ENCODE assay signal across 23 cellular contexts in the genomic region with DNA sequence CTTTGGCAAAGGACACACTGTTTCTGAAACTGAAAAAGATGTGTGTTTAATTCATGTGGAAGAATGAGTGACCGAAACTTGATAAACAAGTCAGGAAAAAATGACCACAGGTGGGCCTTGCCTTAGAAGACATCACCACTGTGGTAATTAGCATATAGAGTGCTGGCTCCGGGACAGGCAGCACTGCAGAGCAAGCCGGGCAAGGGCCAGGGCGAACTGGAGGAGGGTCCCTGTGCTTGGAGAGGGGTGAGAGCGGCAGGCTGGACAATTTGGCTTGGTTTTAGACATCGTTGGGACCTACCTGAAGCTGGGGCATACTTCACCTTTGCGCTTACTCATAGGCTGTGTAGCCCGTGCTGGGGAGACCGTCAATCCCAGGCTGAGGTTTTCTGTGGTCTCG. TPM values are rescaled to one million over a fixed set of nuclear protein-coding genes. Genes with fewer than 3 reads are reported as not detected.
DNase-seq lines count a peak whose midpoint lies in the region; ATAC-seq, FAIRE-seq and TF ChIP-seq lines count a peak whose summit lies in the region.
"Had no signal": no experiment of that assay in that cellular context is flagged by ENCODE, and none has a peak within 500 bp of the region (broad histone marks: within the 10 kb centered on the region; RNA-seq: fewer than 3 reads in every experiment).

No MANE protein-coding gene starts in this region.

- peak overlapping the region; percentile 27; the same call in 1 of the 2 replicates for H2BK5ac ChIP-seq in H1 (ENCODE audit: low read depth, low read length)

- H2AFZ ChIP-seq in MM.1S (ENCODE audit: low read length) (no peak overlapping the region), H1 (ENCODE audit: low read length) (no peak overlapping the region), Karpas-422 (ENCODE audit: low read length) (no peak overlapping the region)

- H3K9me2 ChIP-seq in MM.1S (replicated peaks; ENCODE audit: insufficient read depth, low read length) (no peaks in the 10 kb centered on the region), Karpas-422 (replicated peaks; ENCODE audit: insufficient read depth, low read length) (no peaks in the 10 kb centered on the region)

- H3K36me3 Mint-ChIP-seq in activated CD8-positive, alpha-beta memory T cell treated with anti-CD3 and anti-CD28 coated beads, Interleukin-2, amount 10 ng/mL, durations not matched to agents 7 days and 5 days, result no peaks in the 10 kb centered on the region
- H3K36me3 Mint-ChIP-seq: CD14-positive monocyte; CD8-positive, alpha-beta T cell had no signal

- H3K18ac ChIP-seq in H1 (ENCODE audit: extremely low read depth, low read length), result 0 out of 2 replicates have a peak overlapping the region, but pooled peaks have one; percentile 5

- peak overlapping the region; percentile 45; the same call in 1 of the 2 replicates for H2BK12ac ChIP-seq in H1 (ENCODE audit: low read depth, low read length)

- TF ChIP-seq CTCF in MM.1S (IDR thresholded peaks at IDR 0.05; ENCODE audit: low read length) (no peak), H1 (IDR thresholded peaks at IDR 0.05; ENCODE audit: control extremely low read depth in 1 of 3, insufficient read depth in 1 of 3, low read depth in 1 of 3, low read length in 3 of 3) (no peak), GM10248 (IDR thresholded peaks at IDR 0.05; ENCODE audit: control extremely low read depth, extremely low read depth, low read depth, missing control alignments) (no peak)

- TF ChIP-seq RAD21 in H1 (IDR thresholded peaks at IDR 0.05 in 1 of 2, conservative IDR thresholded peaks at IDR 0.05 in 1 of 2; ENCODE audit: low read depth in 2 of 2, low read length in 2 of 2), result no peak

- 87% methylated on average over 10 of the region's 10 CpGs; no CpG with 5 or more reads in 1 of the 2 experiments for WGBS in H1 (ENCODE audit: extremely low coverage in 1 of 2, insufficient coverage in 1 of 2, insufficient read length in 1 of 2, insufficient replicate concordance in 2 of 2, low coverage in 1 of 2, low lambda C conversion rate in 2 of 2, missing lambda C conversion rate in 1 of 2), 2 experiments

- TF ChIP-seq POLR2A in H1 (IDR thresholded peaks at IDR 0.05; ENCODE audit: control extremely low read depth in 1 of 2, low read depth in 2 of 2, low read length in 2 of 2), result no peak

- no peak overlapping the region for H3K56ac ChIP-seq in H1 (replicated peaks; ENCODE audit: insufficient read length, low read depth, low read length)

- peak overlapping the region; percentile 55 for H3K4ac ChIP-seq in H1 (replicated peaks; ENCODE audit: insufficient read length, low read depth, low read length)

- H4K91ac ChIP-seq in H1 (replicated peaks; ENCODE audit: insufficient read length, low read length), result peak overlapping the region; percentile 87

- H2AK5ac ChIP-seq in H1 (ENCODE audit: low read depth, low read length), result no peak overlapping the region

- POLR2A ChIA-PET in H1 (lab: Charles Lee; ENCODE audit: partially characterized antibody), result interaction anchor here (0.8 to 1.4 kb wide), 6 partner anchors 9 to 73 kb away, joined by 3 to 4 read pairs (median 3); no protein-coding TSS in a partner anchor
- POLR2A ChIA-PET in GM10248 (lab: Yijun Ruan, JAX), result no interaction called here

- TF ChIP-seq EP300 in H1 (IDR thresholded peaks at IDR 0.05; ENCODE audit: borderline replicate concordance in 1 of 2, low read depth in 2 of 2, low read length in 2 of 2), result no peak

- CTCF ChIA-PET in activated CD8-positive, alpha-beta memory T cell treated with anti-CD3 and anti-CD28 coated beads, Interleukin-2, amount 10 ng/mL, durations not matched to agents 7 days and 5 days (lab: Charles Lee), result interaction anchor here (1.0 kb wide), 1 partner anchor 17 kb away, joined by 7 read pairs; no protein-coding TSS in a partner anchor
- CTCF ChIA-PET in H1 (lab: Charles Lee; ENCODE audit: partially characterized antibody) (interaction anchor here (0.9 to 1.9 kb wide), 6 partner anchors 9 to 57 kb away, joined by 3 to 6 read pairs (median 4); no protein-coding TSS in a partner anchor), GM10248 (lab: Yijun Ruan, JAX) (interaction anchor here (1.3 kb wide), 1 partner anchor 52 kb away, joined by 3 read pairs; no protein-coding TSS in a partner anchor)

- H3K4me1 Mint-ChIP-seq in activated CD8-positive, alpha-beta memory T cell treated with anti-CD3 and anti-CD28 coated beads, Interleukin-2, amount 10 ng/mL, durations not matched to agents 7 days and 5 days, result peaks cover 17% of the 10 kb centered on the region

- H3K79me2 ChIP-seq in MM.1S (ENCODE audit: low read length) (no peaks in the 10 kb centered on the region), H1 (ENCODE audit: control insufficient read depth in 1 of 2, insufficient read depth in 2 of 2, low read length in 2 of 2) (no peaks in the 10 kb centered on the region), Karpas-422 (ENCODE audit: low read length) (no peaks in the 10 kb centered on the region)

- no peak overlapping the region for H3K14ac ChIP-seq in H1 (ENCODE audit: insufficient read length)

- H3K4me3 ChIP-seq in MM.1S (ENCODE audit: low read length) (no peak overlapping the region), H1 (ENCODE audit: extremely low read depth in 1 of 4, insufficient read depth in 2 of 4, low read depth in 3 of 4, low read length in 4 of 4) (no peak overlapping the region), Karpas-422 (ENCODE audit: low read length) (no peak overlapping the region)

- H3K27ac ChIP-seq in MM.1S (ENCODE audit: low read length) (peak overlapping the region; percentile 10; the same call in 1 of the 2 replicates), H1 (ENCODE audit: low read depth, low read length) (no peak overlapping the region), Karpas-422 (ENCODE audit: low read length) (no peak overlapping the region)
- H3K27ac ChIP-seq: 22Rv1, HL-60 had no signal

- H4K20me1 ChIP-seq in MM.1S (ENCODE audit: insufficient read depth, low read length) (no peaks in the 10 kb centered on the region), H1 (replicated peaks in 1 of 2; ENCODE audit: control insufficient read depth in 1 of 2, insufficient read depth in 2 of 2, low read length in 2 of 2) (no peaks in the 10 kb centered on the region), Karpas-422 (ENCODE audit: insufficient read depth, low read depth, low read length) (no peaks in the 10 kb centered on the region)

- H3K4me3 Mint-ChIP-seq in activated CD8-positive, alpha-beta memory T cell treated with anti-CD3 and anti-CD28 coated beads, Interleukin-2, amount 10 ng/mL, durations not matched to agents 7 days and 5 days, result no peak overlapping the region
- H3K4me3 Mint-ChIP-seq: CD14-positive monocyte; CD8-positive, alpha-beta T cell had no signal

- H2BK20ac ChIP-seq in H1 (ENCODE audit: low read length), result peak overlapping the region; percentile 75; the same call in 1 of the 2 replicates

- H3K4me1 ChIP-seq in MM.1S (ENCODE audit: low read length) (peaks cover 20% of the 10 kb centered on the region), H1 (replicated peaks in 1 of 4; ENCODE audit: control insufficient read depth in 3 of 4, insufficient read depth in 4 of 4, low read length in 3 of 4) (peaks cover 5 to 17% (median 9%) of the 10 kb centered on the region in 4 experiments), Karpas-422 (ENCODE audit: low read length) (peaks cover 3% of the 10 kb centered on the region)

- peaks cover 15% of the 10 kb centered on the region for H3K27me3 Mint-ChIP-seq in activated CD8-positive, alpha-beta memory T cell treated with anti-CD3 and anti-CD28 coated beads, Interleukin-2, amount 10 ng/mL, durations not matched to agents 7 days and 5 days

- H3K9me3 Mint-ChIP-seq in activated CD8-positive, alpha-beta memory T cell treated with anti-CD3 and anti-CD28 coated beads, Interleukin-2, amount 10 ng/mL, durations not matched to agents 7 days and 5 days (ENCODE audit: low read depth), result no peaks in the 10 kb centered on the region
- H3K9me3 Mint-ChIP-seq: CD8-positive, alpha-beta T cell had no signal

- H3K9me3 ChIP-seq in MM.1S (replicated peaks; ENCODE audit: insufficient read depth, low read length) (no peaks in the 10 kb centered on the region), H1 (ENCODE audit: insufficient read depth in 2 of 2, low read depth in 1 of 2, low read length in 1 of 2) (no peaks in the 10 kb centered on the region), Karpas-422 (ENCODE audit: low read length) (no peaks in the 10 kb centered on the region)

- H3K79me1 ChIP-seq in H1 (ENCODE audit: low read depth, low read length), result no peaks in the 10 kb centered on the region

- no peak overlapping the region for H2BK120ac ChIP-seq in H1 (replicated peaks; ENCODE audit: low read depth, low read length)

- H4K5ac ChIP-seq in H1 (ENCODE audit: insufficient read length, low read depth, low read length), result no peak overlapping the region

- H3K23me2 ChIP-seq in H1 (ENCODE audit: low read depth, low read length), result no peaks in the 10 kb centered on the region

- no peak for FAIRE-seq in H1 (lab: Jason Lieb, UNC)
- FAIRE-seq: D721Med, GM18507, H54 had no signal

- H3K27me3 ChIP-seq in MM.1S (replicated peaks; ENCODE audit: insufficient read depth, low read length), result no peaks in the 10 kb centered on the region
- no peaks in the 10 kb centered on the region; a peak in 2 of 7 replicates for H3K27me3 ChIP-seq in H1 (replicated peaks in 1 of 4; ENCODE audit: control insufficient read depth in 3 of 4, extremely low read depth in 1 of 4, insufficient read depth in 3 of 4, low read length in 3 of 4)
- no peaks in the 10 kb centered on the region for H3K27me3 ChIP-seq in Karpas-422 (ENCODE audit: low read length)

- H3K23ac ChIP-seq in H1 (ENCODE audit: insufficient read length), result no peak overlapping the region

- no peaks in the 10 kb centered on the region for H3F3A ChIP-seq in MM.1S (ENCODE audit: insufficient read depth, low read length)

- H3K27ac Mint-ChIP-seq in activated CD8-positive, alpha-beta memory T cell treated with anti-CD3 and anti-CD28 coated beads, Interleukin-2, amount 10 ng/mL, durations not matched to agents 7 days and 5 days, result no peak overlapping the region
- H3K27ac Mint-ChIP-seq: CD14-positive monocyte; CD8-positive, alpha-beta T cell had no signal

- H3K36me3 ChIP-seq in MM.1S (replicated peaks; ENCODE audit: insufficient read depth, low read length) (no peaks in the 10 kb centered on the region), H1 (ENCODE audit: control insufficient read depth in 2 of 4, insufficient read depth in 4 of 4, low read length in 3 of 4) (no peaks in the 10 kb centered on the region), Karpas-422 (ENCODE audit: insufficient read depth, low read length) (no peaks in the 10 kb centered on the region)

- no peak overlapping the region for H3K9ac ChIP-seq in MM.1S (ENCODE audit: low read length)
- H3K9ac ChIP-seq in H1 (replicated peaks in 1 of 4; ENCODE audit: extremely low read depth in 1 of 4, low read depth in 3 of 4, low read length in 3 of 4), result no peak overlapping the region
- H3K9ac ChIP-seq in Karpas-422 (ENCODE audit: low read length), result no peak overlapping the region

- peak overlapping the region; percentile 67; the same call in 1 of the 2 replicates for H2BK15ac ChIP-seq in H1 (ENCODE audit: low read length)

- H4K8ac ChIP-seq in H1 (ENCODE audit: extremely low read depth, insufficient read depth, low read length), result peak overlapping the region; percentile 36; the same call in 1 of the 2 replicates

- peak; percentile 33 for DNase-seq in activated CD8-positive, alpha-beta memory T cell treated with anti-CD3 and anti-CD28 coated beads, Interleukin-2, amount 10 ng/mL, durations not matched to agents 7 days and 5 days
- no peak for DNase-seq in activated CD8-positive, alpha-beta memory T cell treated with anti-CD3 and anti-CD28 coated beads, Interleukin-2, amount 50 U/mL, for 48 hours
- no peak for DNase-seq in MM.1S
- DNase-seq in H1 (ENCODE audit: low read depth in 1 of 2, low spot score in 2 of 2), result no peak
- no peak for DNase-seq in Karpas-422
- DNase-seq in GM10248 (ENCODE audit: extremely low spot score), result no peak
- no peak for DNase-seq in GF-D8 (lab: John Stamatoyannopoulos, UW)
- DNase-seq: COR-L47, DMS153, DMS79 treated with DMSO at 0.1 percent for 48 hours, EL, GDM1, KBM-7 had no signal

- H3K4me2 ChIP-seq in MM.1S (ENCODE audit: low read depth, low read length) (no peak overlapping the region), H1 (ENCODE audit: insufficient read depth in 1 of 2, low read depth in 2 of 2, low read length in 2 of 2) (no peak overlapping the region), Karpas-422 (ENCODE audit: low read depth, low read length, poor library complexity, severe bottlenecking) (no peak overlapping the region)

- ATAC-seq in activated CD8-positive, alpha-beta memory T cell treated with anti-CD3 and anti-CD28 coated beads, Interleukin-2, amount 10 ng/mL, durations not matched to agents 7 days and 5 days, result no peak
- ATAC-seq: CD8-positive, alpha-beta T cell; HCT116 had no signal

RNA-seq across cellular contexts. Expression of gene RTP3, which starts 8.2 kb away (rescaled TPM):
- total RNA-seq in activated CD8-positive, alpha-beta memory T cell treated with anti-CD3 and anti-CD28 coated beads, Interleukin-2, amount 10 ng/mL, durations not matched to agents 7 days and 5 days, result not detected
- 0.33 TPM in 1 of 2 replicates, not detected in the other for total RNA-seq in H1 (2021; fragmentation: NEBNext Ultra II Directional; extraction: Animal tissue kit (Norgen Biotek cat#: 25700))
- 0.06 and 0.08 TPM in 2 replicates for polyA plus RNA-seq in H1 (2011; rRNA removed)
- 0.05 TPM for polyA plus RNA-seq in H1 (2011; cell fraction: cytosol; rRNA removed)
- polyA plus RNA-seq in H1 (2011; cell fraction: nucleus; rRNA removed), result not detected
- 0.13 to 0.17 TPM (median 0.13 TPM) in 3 of 4 replicates, not detected in the other for polyA plus RNA-seq in H1 (2012, experiment 1 of 2)
- 0.13 TPM for polyA plus RNA-seq in H1 (2012, experiment 2 of 2)
- 0.10 TPM for polyA plus RNA-seq in H1 (2013, experiment 1 of 2)
- polyA plus RNA-seq in H1 (2013, experiment 2 of 2), result not detected
- not detected in 2 replicates for polyA minus RNA-seq in H1 (2011; rRNA and poly(A)+ RNA removed)
- not detected for polyA minus RNA-seq in H1 (2011; cell fraction: cytosol; rRNA and poly(A)+ RNA removed)
- not detected for polyA minus RNA-seq in H1 (2011; cell fraction: nucleus; rRNA and poly(A)+ RNA removed)
- total RNA-seq in Karpas-422 (2014; rRNA removed; shearing (Covaris generic); ENCODE audit: low replicate concordance), result not detected in 2 replicates
- total RNA-seq: A673; CD8-positive, alpha-beta T cell had no signal
- polyA plus RNA-seq: BJ, CD14-positive monocyte had no signal

RNA-seq across cellular contexts. Expression of gene LTF, which starts 41.2 kb away (rescaled TPM):
- total RNA-seq in activated CD8-positive, alpha-beta memory T cell treated with anti-CD3 and anti-CD28 coated beads, Interleukin-2, amount 10 ng/mL, durations not matched to agents 7 days and 5 days, result not detected
- 0.80 and 0.99 TPM in 2 replicates for total RNA-seq in H1 (2021; fragmentation: NEBNext Ultra II Directional; extraction: Animal tissue kit (Norgen Biotek cat#: 25700))
- 0.23 and 0.36 TPM in 2 replicates for polyA plus RNA-seq in H1 (2011; rRNA removed)
- polyA plus RNA-seq in H1 (2011; cell fraction: cytosol; rRNA removed), result 0.36 TPM
- 0.76 TPM for polyA plus RNA-seq in H1 (2011; cell fraction: nucleus; rRNA removed)
- 0.41 to 0.60 TPM (median 0.47 TPM) in 4 replicates for polyA plus RNA-seq in H1 (2012, experiment 1 of 2)
- polyA plus RNA-seq in H1 (2012, experiment 2 of 2), result 0.66 TPM
- 0.55 TPM for polyA plus RNA-seq in H1 (2013, experiment 1 of 2)
- polyA plus RNA-seq in H1 (2013, experiment 2 of 2), result 0.50 TPM
- polyA minus RNA-seq in H1 (2011; rRNA and poly(A)+ RNA removed), result 0.28 and 0.93 TPM in 2 replicates
- polyA minus RNA-seq in H1 (2011; cell fraction: cytosol; rRNA and poly(A)+ RNA removed), result 1.7 TPM
- not detected for polyA minus RNA-seq in H1 (2011; cell fraction: nucleus; rRNA and poly(A)+ RNA removed)
- not detected in 2 replicates for total RNA-seq in Karpas-422 (2014; rRNA removed; shearing (Covaris generic); ENCODE audit: low replicate concordance)
- total RNA-seq: A673; CD8-positive, alpha-beta T cell had no signal
- polyA plus RNA-seq: BJ, CD14-positive monocyte had no signal
